Comparison of ENCODE assay signal across 20 cellular contexts in genomic region chr6:166902211-166902755, GRCh38.
"Had no signal": no experiment of that assay in that cellular context is flagged by ENCODE, and none has a peak within 500 bp of the region (broad histone marks: within the 10 kb centered on the region; RNA-seq: fewer than 3 reads in every experiment).

No MANE protein-coding gene starts in this region.

- H3K36me3 Mint-ChIP-seq: natural killer cell, type B pancreatic cell had no signal

- H3K4me1 ChIP-seq: gastrocnemius medialis, psoas muscle, right lobe of liver had no signal

- H3K36me3 ChIP-seq: gastrocnemius medialis, heart right ventricle, neutrophil, right lobe of liver, stomach had no signal

- H3K27ac Mint-ChIP-seq: natural killer cell; stimulated activated memory B cell treated with anti-CD40 and anti-IgM and Interleukin-4, amounts not matched to agents 10 μg/mL and 1 μg/mL and 100 μg/mL, for 72 hours; type B pancreatic cell had no signal

- H3K4me3 Mint-ChIP-seq: natural killer cell; stimulated activated memory B cell treated with anti-CD40 and anti-IgM and Interleukin-4, amounts not matched to agents 10 μg/mL and 1 μg/mL and 100 μg/mL, for 72 hours; type B pancreatic cell had no signal

- H3K9me3 Mint-ChIP-seq: type B pancreatic cell had no signal

- H3K27ac ChIP-seq: gastrocnemius medialis, heart right ventricle, neutrophil, psoas muscle, right lobe of liver, stomach had no signal

- DNase-seq: cortex of kidney; dorsolateral prefrontal cortex; effector CD8-positive, alpha-beta T cell; gastrocnemius medialis; heart right ventricle; hypothalamus; mammary epithelial cell; natural killer cell; psoas muscle; retina; right lobe of liver; stimulated activated CD4-positive, alpha-beta T cell treated with anti-CD3 and anti-CD28 coated beads, Interleukin-15, amount 100 ng/mL, for 24 hours; stimulated activated CD4-positive, alpha-beta T cell treated with anti-CD3 and anti-CD28 coated beads, Interleukin-1b, Interleukin-23, amount 100 ng/mL, for 48 hours; stimulated activated CD4-positive, alpha-beta T cell treated with anti-CD3 and anti-CD28 coated beads, Interleukin-4, amount 100 ng/mL, for 24 hours; stomach; substantia nigra had no signal

- H3K27me3 Mint-ChIP-seq: stimulated activated memory B cell treated with anti-CD40 and anti-IgM and Interleukin-4, amounts not matched to agents 10 μg/mL and 1 μg/mL and 100 μg/mL, for 72 hours had no signal

- H3K27me3 ChIP-seq: neutrophil, right lobe of liver, stomach had no signal

- ATAC-seq: esophagus mucosa; gastrocnemius medialis; heart right ventricle; natural killer cell; psoas muscle; right lobe of liver; stimulated activated memory B cell treated with anti-CD40 and anti-IgM and Interleukin-4, amounts not matched to agents 10 μg/mL and 1 μg/mL and 100 μg/mL, for 72 hours had no signal

- H3K9me3 ChIP-seq: gastrocnemius medialis, heart right ventricle, neutrophil, psoas muscle, right lobe of liver, stomach had no signal

- H3K4me3 ChIP-seq: dorsolateral prefrontal cortex, gastrocnemius medialis, heart right ventricle, psoas muscle, right lobe of liver, stomach had no signal
